Comparison of ENCODE assay signal across 10 cellular contexts in genomic region chr13:99970761-99971575, GRCh38. TPM values are rescaled to one million over a fixed set of nuclear protein-coding genes. Genes with fewer than 3 reads are reported as not detected.
DNase-seq lines count a peak whose midpoint lies in the region; ATAC-seq and TF ChIP-seq lines count a peak whose summit lies in the region.
"Had no signal": no experiment of that assay in that cellular context is flagged by ENCODE, and none has a peak within 500 bp of the region (broad histone marks: within the 10 kb centered on the region; RNA-seq: fewer than 3 reads in every experiment).

No MANE protein-coding gene starts in this region.

- peaks cover 20% of the 10 kb centered on the region for H3K4me1 Mint-ChIP-seq in activated naive CD4-positive, alpha-beta T cell treated with anti-CD3 and anti-CD28 coated beads, Interleukin-2, amount 50 U/mL, for 24 hours
- peaks cover 21 to 25% (median 24%) of the 10 kb centered on the region in 3 donors for H3K4me1 Mint-ChIP-seq in T-cell

- peaks cover 16% of the 10 kb centered on the region for H3K9me3 Mint-ChIP-seq in activated naive CD4-positive, alpha-beta T cell treated with anti-CD3 and anti-CD28 coated beads, Interleukin-2, amount 50 U/mL, for 24 hours
- peaks cover 0 to 18% (median 6%) of the 10 kb centered on the region in 3 donors for H3K9me3 Mint-ChIP-seq in T-cell

- CTCF ChIA-PET in T-cell (lab: Charles Lee) = interaction anchor here in 1 of 2 donors (0.6 kb wide), 1 partner anchor 652 kb away, joined by 3 read pairs; no protein-coding TSS in a partner anchor

- H3K4me3 ChIP-seq in upper lobe of right lung = peak overlapping the region; percentile 8

- intact Hi-C loops in upper lobe of right lung (cut with DNase I) = no loop called here

- H3K4me3 Mint-ChIP-seq in activated naive CD4-positive, alpha-beta T cell treated with anti-CD3 and anti-CD28 coated beads, Interleukin-2, amount 50 U/mL, for 24 hours = no peak overlapping the region
- H3K4me3 Mint-ChIP-seq in T-cell = peak overlapping the region in 1 of 3 donors; percentile 58

- H3K27ac ChIP-seq in upper lobe of right lung = no peak overlapping the region
- H3K27ac ChIP-seq: HL-60 had no signal

- ATAC-seq in T-cell (replicated peaks in 1 of 4) (peak; percentile 18 to 38 (median 26)), upper lobe of right lung (peak; percentile 13), GM21526 (IDR thresholded peaks at IDR 0.05; ENCODE audit: low FRiP score, unreplicated experiment) (no peak), HG03097 (IDR thresholded peaks at IDR 0.05; ENCODE audit: low FRiP score, unreplicated experiment) (no peak), HG03108 (IDR thresholded peaks at IDR 0.05; ENCODE audit: unreplicated experiment) (no peak)

- no peak for TF ChIP-seq CTCF in upper lobe of right lung (IDR thresholded peaks at IDR 0.05)

- POLR2A ChIA-PET in T-cell (lab: Charles Lee) = no interaction called here

- no peaks in the 10 kb centered on the region for H3K9me3 ChIP-seq in upper lobe of right lung

- H3K36me3 Mint-ChIP-seq in activated naive CD4-positive, alpha-beta T cell treated with anti-CD3 and anti-CD28 coated beads, Interleukin-2, amount 50 U/mL, for 24 hours = peaks cover 14% of the 10 kb centered on the region
- no peaks in the 10 kb centered on the region for H3K36me3 Mint-ChIP-seq in T-cell

- DNase-seq in activated naive CD4-positive, alpha-beta T cell (lab: John Stamatoyannopoulos, UW) = no peak
- DNase-seq in T-cell (no peak), iPS-NIHi11 (ENCODE audit: low spot score) (peak; percentile 64), upper lobe of right lung (no peak)

- H3K27me3 Mint-ChIP-seq in activated naive CD4-positive, alpha-beta T cell treated with anti-CD3 and anti-CD28 coated beads, Interleukin-2, amount 50 U/mL, for 24 hours = peaks cover 58% of the 10 kb centered on the region
- peaks cover 61 to 74% of the 10 kb centered on the region in 2 donors for H3K27me3 Mint-ChIP-seq in T-cell

- no peaks in the 10 kb centered on the region for H3K36me3 ChIP-seq in upper lobe of right lung

- peaks cover 94% of the 10 kb centered on the region for H3K27me3 ChIP-seq in upper lobe of right lung

- peak overlapping the region; percentile 60 for H3K27ac Mint-ChIP-seq in activated naive CD4-positive, alpha-beta T cell treated with anti-CD3 and anti-CD28 coated beads, Interleukin-2, amount 50 U/mL, for 24 hours
- H3K27ac Mint-ChIP-seq in T-cell = no peak overlapping the region

- H3K4me1 ChIP-seq in upper lobe of right lung = peaks cover 26% of the 10 kb centered on the region

RNA-seq across cellular contexts. Expression of gene ZIC5, which starts 0.6 kb away (rescaled TPM):
- total RNA-seq in T-cell (under 1 TPM in 3 of 5 donors, not detected in 2; 0.07 to 0.09 (median 0.09) TPM), upper lobe of right lung (not detected)
- total RNA-seq: activated CD8-positive, alpha-beta memory T cell treated with anti-CD3 and anti-CD28 coated beads for 36 hours had no signal

RNA-seq across cellular contexts. Expression of gene ZIC2, which starts 10.6 kb away (rescaled TPM):
- under 1 TPM in 3 of 5 donors, not detected in 2; 0.10 to 0.88 (median 0.85) TPM for total RNA-seq in T-cell
- not detected for total RNA-seq in upper lobe of right lung
- total RNA-seq: activated CD8-positive, alpha-beta memory T cell treated with anti-CD3 and anti-CD28 coated beads for 36 hours had no signal

Comparison
In these comparisons a context has a peak if more than half of its experiments do, and no peak if none do; other contexts are left out.
1. ATAC-seq: peak in T-cell (4 of 4) and upper lobe of right lung (single experiment); none in GM21526 (single experiment), HG03097 (single experiment) and HG03108 (single experiment).